ENCODE assay signal across 30 cellular contexts in genomic region chrX:10783451-10783995, GRCh38.
"Had no signal": no experiment of that assay in that cellular context is flagged by ENCODE, and none has a peak within 500 bp of the region (broad histone marks: within the 10 kb centered on the region; RNA-seq: fewer than 3 reads in every experiment).

No MANE protein-coding gene starts in this region.

- H3K9me3 Mint-ChIP-seq: dendritic cell treated with granulocyte-macrophage colony-stimulating factor and Interleukin-4, amounts not matched to agents 40 ng/mL and 50 ng/mL, for 4 days; stimulated activated naive CD8-positive, alpha-beta T cell treated with anti-CD3 and anti-CD28 coated beads, Interleukin-15, amount 100 ng/mL, for 72 hours had no signal

- H3K4me3 ChIP-seq: colonic mucosa, heart right ventricle, left ventricle myocardium inferior, lower lobe of right lung, neural progenitor cell, prostate gland, right atrium auricular region, smooth muscle cell, suprapubic skin, transverse colon, upper lobe of right lung, uterus had no signal

- DNase-seq: colonic mucosa; effector CD8-positive, alpha-beta T cell; endodermal cell; foreskin keratinocyte; glutamatergic neuron; heart right ventricle; hippocampal formation; kidney glomerular epithelial cell; left colon; left ventricle myocardium inferior; lower lobe of right lung; natural killer cell; stimulated activated CD4-positive, alpha-beta T cell treated with anti-CD3 and anti-CD28 coated beads, Interleukin-12 subunit alpha, Interleukin-12 subunit beta, amount 100 ng/mL, for 4 hours; stimulated activated CD4-positive, alpha-beta T cell treated with anti-CD3 and anti-CD28 coated beads, Interleukin-1b, Interleukin-23, amount 100 ng/mL, for 48 hours; stimulated activated CD4-positive, alpha-beta T cell treated with anti-CD3 and anti-CD28 coated beads, Interleukin-4, amount 100 ng/mL, for 1 hour; stimulated activated CD8-positive, alpha-beta memory T cell treated with anti-CD3 and anti-CD28 coated beads, Interleukin-4, amount 100 ng/mL, for 48 hours; stimulated activated naive CD4-positive, alpha-beta T cell; stimulated activated naive CD8-positive, alpha-beta T cell treated with anti-CD3 and anti-CD28 coated beads, Interleukin-15, amount 100 ng/mL, for 72 hours; transverse colon; upper lobe of right lung; uterus had no signal

- H3K9ac ChIP-seq: neural progenitor cell had no signal

- H3K27ac ChIP-seq: colonic mucosa, epithelial cell of prostate, foreskin keratinocyte, heart right ventricle, left ventricle myocardium inferior, lower lobe of right lung, neural progenitor cell, prostate gland, right atrium auricular region, suprapubic skin, transverse colon, upper lobe of right lung, uterus had no signal

- H3K4me1 ChIP-seq: colonic mucosa, foreskin keratinocyte, heart right ventricle, left ventricle myocardium inferior, lower lobe of right lung, neural progenitor cell, prostate gland, right atrium auricular region, suprapubic skin, transverse colon, upper lobe of right lung, uterus had no signal

- H3K36me3 Mint-ChIP-seq: natural killer cell had no signal

- H3K4me3 Mint-ChIP-seq: dendritic cell treated with granulocyte-macrophage colony-stimulating factor and Interleukin-4, amounts not matched to agents 40 ng/mL and 50 ng/mL, for 4 days; endodermal cell; natural killer cell; neural progenitor cell; stimulated activated naive CD8-positive, alpha-beta T cell treated with anti-CD3 and anti-CD28 coated beads, Interleukin-15, amount 100 ng/mL, for 72 hours had no signal

- H3K9me3 ChIP-seq: colonic mucosa, heart right ventricle, left ventricle myocardium inferior, lower lobe of right lung, prostate gland, right atrium auricular region, suprapubic skin, transverse colon, upper lobe of right lung, uterus had no signal

- H3K4me2 ChIP-seq: neural progenitor cell, smooth muscle cell had no signal

- H2AFZ ChIP-seq: neural progenitor cell had no signal

- H3K27me3 ChIP-seq: colonic mucosa, foreskin keratinocyte, neural progenitor cell, right atrium auricular region, suprapubic skin, transverse colon, upper lobe of right lung had no signal

- H3K27me3 Mint-ChIP-seq: dendritic cell treated with granulocyte-macrophage colony-stimulating factor and Interleukin-4, amounts not matched to agents 40 ng/mL and 50 ng/mL, for 4 days; stimulated activated naive CD8-positive, alpha-beta T cell treated with anti-CD3 and anti-CD28 coated beads, Interleukin-15, amount 100 ng/mL, for 72 hours had no signal

- ATAC-seq: esophagus mucosa; foreskin keratinocyte; heart right ventricle; left colon; lower lobe of right lung; natural killer cell; sciatic nerve; stimulated activated naive CD8-positive, alpha-beta T cell treated with anti-CD3 and anti-CD28 coated beads, Interleukin-15, amount 100 ng/mL, for 72 hours; upper lobe of right lung had no signal

- H3K4me1 Mint-ChIP-seq: endodermal cell; natural killer cell; neural progenitor cell; stimulated activated naive CD8-positive, alpha-beta T cell treated with anti-CD3 and anti-CD28 coated beads, Interleukin-15, amount 100 ng/mL, for 72 hours had no signal

- H3K27ac Mint-ChIP-seq: dendritic cell treated with granulocyte-macrophage colony-stimulating factor and Interleukin-4, amounts not matched to agents 40 ng/mL and 50 ng/mL, for 4 days; endodermal cell; natural killer cell; neural progenitor cell; stimulated activated naive CD8-positive, alpha-beta T cell treated with anti-CD3 and anti-CD28 coated beads, Interleukin-15, amount 100 ng/mL, for 72 hours had no signal

- H3K36me3 ChIP-seq: colonic mucosa, heart right ventricle, left ventricle myocardium inferior, lower lobe of right lung, neural progenitor cell, prostate gland, right atrium auricular region, suprapubic skin, transverse colon, upper lobe of right lung, uterus had no signal
